Comparison of ENCODE assay signal across 8 cellular contexts in the genomic region with DNA sequence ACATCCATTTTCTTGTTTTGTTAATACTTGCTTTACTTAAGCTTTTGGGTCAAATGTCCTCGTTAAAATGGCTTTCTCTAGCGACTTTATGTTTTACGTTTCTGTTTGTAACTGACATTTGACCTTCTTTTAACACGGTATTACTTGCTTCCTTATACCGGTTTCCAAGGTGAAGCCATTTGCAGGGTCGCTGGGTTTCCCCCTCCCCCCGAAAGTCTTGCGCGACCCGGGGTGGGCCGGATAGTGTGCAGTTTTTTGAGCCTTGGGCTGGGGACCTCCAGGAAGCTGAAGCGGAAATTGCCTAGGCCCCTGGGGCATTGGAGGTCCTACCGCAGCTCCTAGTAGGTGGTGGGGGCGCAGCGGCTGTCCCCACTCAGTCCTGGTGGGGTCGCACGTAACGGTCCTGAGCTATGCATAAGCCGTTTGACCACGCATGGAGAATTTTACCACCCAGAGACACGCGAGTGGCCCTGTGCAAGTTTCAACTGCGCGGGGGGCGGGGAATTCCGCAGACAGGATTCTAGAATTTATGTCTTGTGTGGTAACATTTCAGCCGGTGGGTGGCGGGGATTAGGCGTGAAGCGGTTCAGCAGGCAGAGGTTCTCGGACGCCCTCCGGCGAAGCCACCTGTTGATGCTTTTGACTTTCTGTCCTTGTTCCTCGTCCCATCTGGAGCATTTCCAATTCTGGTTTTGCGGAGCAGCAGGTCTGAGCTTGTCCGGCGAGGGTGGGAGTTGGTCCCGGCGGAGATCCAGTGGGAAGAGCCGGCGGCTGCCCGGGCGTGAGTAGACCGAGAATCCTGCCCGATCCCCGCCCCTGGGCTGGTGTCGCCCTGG. TPM values are rescaled to one million over a fixed set of nuclear protein-coding genes. Genes with fewer than 3 reads are reported as not detected.
DNase-seq lines count a peak whose midpoint lies in the region; ATAC-seq lines count a peak whose summit lies in the region.

No MANE protein-coding gene starts in this region.

- peak overlapping the region; percentile 77 for H3K4me3 ChIP-seq in GM23248
- H3K4me3 ChIP-seq in rectal smooth muscle tissue (ENCODE audit: low read length): peak overlapping the region; percentile 93

- peaks cover 40% of the 10 kb centered on the region for H3F3A ChIP-seq in GM23248 (ENCODE audit: insufficient read depth)

- H3K36me3 ChIP-seq in GM23248 (ENCODE audit: low read depth): no peaks in the 10 kb centered on the region
- no peaks in the 10 kb centered on the region for H3K36me3 ChIP-seq in rectal smooth muscle tissue (ENCODE audit: control insufficient read depth, insufficient read depth, low read length)

- H3K4me1 ChIP-seq in GM23248 (ENCODE audit: insufficient read depth) (peaks cover 48% of the 10 kb centered on the region), rectal smooth muscle tissue (ENCODE audit: control insufficient read depth, insufficient read depth, low read length) (peaks cover 4% of the 10 kb centered on the region)

- 0 to 1% methylated on average over 47 to 48 of the region's 48 CpGs for WGBS in GM23248 (ENCODE audit: low coverage in 1 of 2, low lambda C conversion rate in 2 of 2, missing lambda C conversion rate in 2 of 2), 2 experiments
- 0 to 1% (median 1%) methylated on average over 48 of the region's 48 CpGs for WGBS in adipose tissue, 3 donors

- H2AFZ ChIP-seq in GM23248: peak overlapping the region; percentile 32

- H3K4me2 ChIP-seq in GM23248 (ENCODE audit: unreplicated experiment): peak overlapping the region; percentile 82

- DNase-seq in GF-D8 (lab: John Stamatoyannopoulos, UW) (peak; percentile 91), GM23248 (peak; percentile 91), Kasumi-1 (lab: John Stamatoyannopoulos, UW) (peak; percentile 97 to 99), SW480 (ENCODE audit: low spot score) (peak; percentile 86), left ventricle myocardium superior (peak; percentile 93), SHP77 (lab: John Stamatoyannopoulos, UW) (no peak)

- in situ Hi-C loops in GM23248 (cut with MboI): no loop called here

- H3K79me2 ChIP-seq in GM23248 (ENCODE audit: insufficient read depth): peaks cover 72% of the 10 kb centered on the region

- no peaks in the 10 kb centered on the region for H3K9me3 ChIP-seq in GM23248 (ENCODE audit: low read depth)

- H3K9ac ChIP-seq in GM23248 (peak overlapping the region; percentile 97), rectal smooth muscle tissue (ENCODE audit: low read length) (peak overlapping the region; percentile 50)

- H3K27ac ChIP-seq in GM23248 (peak overlapping the region; percentile 98), adipose tissue (ENCODE audit: low read depth, low read length) (peak overlapping the region; percentile 35), rectal smooth muscle tissue (ENCODE audit: low read depth, low read length) (peak overlapping the region; percentile 99)

- H3K27me3 ChIP-seq in GM23248 (replicated peaks; ENCODE audit: insufficient read depth) (no peaks in the 10 kb centered on the region), rectal smooth muscle tissue (ENCODE audit: control insufficient read depth, insufficient read depth, low read length) (no peaks in the 10 kb centered on the region)

- H4K20me1 ChIP-seq in GM23248 (ENCODE audit: insufficient read depth): no peaks in the 10 kb centered on the region

- no peaks in the 10 kb centered on the region for H3K9me2 ChIP-seq in GM23248 (ENCODE audit: insufficient read depth)

- ATAC-seq in left ventricle myocardium superior: peak; percentile 58

- intact Hi-C loops in left ventricle myocardium superior (cut with micrococcal nuclease): loop anchor here (10.0 kb wide), 1 partner anchor 46 kb away; no protein-coding TSS in a partner anchor

RNA-seq across cellular contexts. Expression of gene CFLAR, which starts 2.4 kb away (rescaled TPM):
- total RNA-seq in GM23248 (2014; rRNA removed; shearing (Covaris generic)): 47.2 and 64.7 TPM in 2 replicates
- polyA plus RNA-seq in GM23248 (2016; fragmentation: Nextera tagmentation; extraction: Ambion mirVana): 43.6 and 46.1 TPM in 2 replicates
- polyA plus RNA-seq in adipose tissue: 100 to 1,000 TPM in 1 of 3 donors, 10 to 100 TPM in 2; 22.0 to 123 (median 75.4) TPM
- total RNA-seq in left ventricle myocardium superior: 252 TPM

RNA-seq across cellular contexts. Expression of gene NDUFB3, which starts 46.5 kb away (rescaled TPM):
- total RNA-seq in GM23248 (2014; rRNA removed; shearing (Covaris generic)): 31.0 and 51.3 TPM in 2 replicates
- polyA plus RNA-seq in GM23248 (2016; fragmentation: Nextera tagmentation; extraction: Ambion mirVana): 253 and 262 TPM in 2 replicates
- polyA plus RNA-seq in adipose tissue: 100 to 1,000 TPM in 1 of 3 donors, 10 to 100 TPM in 2; 28.9 to 110 (median 73.3) TPM
- 540 TPM for total RNA-seq in left ventricle myocardium superior

RNA-seq across cellular contexts. Expression of gene HYCC2, which starts 46.9 kb away (rescaled TPM):
- total RNA-seq in GM23248 (2014; rRNA removed; shearing (Covaris generic)): 5.7 and 12.0 TPM in 2 replicates
- polyA plus RNA-seq in GM23248 (2016; fragmentation: Nextera tagmentation; extraction: Ambion mirVana) (6.5 and 7.0 TPM in 2 replicates), adipose tissue (1 to 10 TPM; 1.5 to 6.7 (median 3.7) TPM)
- total RNA-seq in left ventricle myocardium superior: 12.7 TPM

Comparison
In these comparisons a context has a peak if more than half of its experiments do, and no peak if none do; other contexts are left out.
1. DNase-seq: peak in GF-D8 (single experiment), GM23248 (single experiment), Kasumi-1 (2 of 2), SW480 (single experiment) and left ventricle myocardium superior (single experiment); none in SHP77 (0 of 2).
2. H3K27ac ChIP-seq: peak in every context shown above with its lines; median percentile 99 in rectal smooth muscle tissue; 98 in GM23248; 35 in adipose tissue.
3. RNA of gene NDUFB3, which starts 46.5 kb away (total RNA-seq): 540 TPM in left ventricle myocardium superior (single experiment); 31.0 to 51.3 TPM in GM23248; every median in the first group is over 10 times any median in the second.